Comparison of ENCODE assay signal across 1 cellular context in the genomic region with DNA sequence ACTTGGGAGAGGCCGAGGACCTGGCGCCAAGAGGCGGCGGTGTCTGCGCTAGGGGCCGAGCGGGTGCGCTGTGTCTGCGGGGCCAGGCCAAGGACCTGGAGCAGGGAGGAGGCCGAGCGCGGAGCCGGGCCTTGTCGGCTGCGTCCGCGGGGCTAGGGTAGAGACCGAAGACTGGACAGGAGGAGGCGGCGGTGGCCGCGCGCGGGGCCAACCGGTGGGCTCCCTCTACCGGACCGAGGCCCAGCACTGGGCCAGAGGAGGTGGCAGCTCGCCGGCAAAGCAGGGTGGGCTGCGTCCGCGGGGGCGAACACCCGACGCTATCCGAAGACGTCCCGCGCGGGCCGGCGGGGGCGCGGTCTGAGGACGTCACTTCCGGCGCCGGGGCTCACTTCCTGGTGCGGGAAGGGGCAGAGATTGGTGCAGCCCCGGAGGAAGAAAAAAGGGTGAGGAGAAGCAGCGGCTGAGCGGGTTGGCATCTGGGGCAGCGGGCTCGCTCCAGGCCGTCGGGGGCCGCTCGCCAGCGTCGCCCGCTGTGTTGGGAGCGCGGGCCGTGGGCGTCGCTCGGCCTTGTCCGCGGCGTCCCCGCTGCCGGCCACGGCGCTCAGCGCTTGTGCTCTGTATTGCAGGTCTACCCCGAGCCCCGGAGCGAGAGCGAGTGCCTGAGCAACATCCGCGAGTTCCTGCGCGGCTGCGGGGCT.
TF ChIP-seq lines count a peak whose summit lies in the region.

No MANE protein-coding gene starts in this region.

TF ChIP-seq in K562, 482 proteins besides CTCF, POLR2A, EP300 and RAD21 (continued from another document and continues in another):
- no peak for TF ChIP-seq RREB1 (CRISPR knock-in tag; IDR thresholded peaks at IDR 0.05)
- TF ChIP-seq HMG20A (CRISPR knock-in tag; conservative IDR thresholded peaks at IDR 0.05) = no peak
- TF ChIP-seq IFI16 (CRISPR knock-in tag; IDR thresholded peaks at IDR 0.05) = no peak
- TF ChIP-seq TEAD1 (CRISPR knock-in tag; IDR thresholded peaks at IDR 0.05) = peak; percentile 8 to 78; a peak in 3 of 4 replicates
- TF ChIP-seq CREM (IDR thresholded peaks at IDR 0.05; ENCODE audit: low read depth) = peak; percentile 99
- TF ChIP-seq ZNF77 (CRISPR knock-in tag; IDR thresholded peaks at IDR 0.05) = no peak
- TF ChIP-seq, protein P1, sequence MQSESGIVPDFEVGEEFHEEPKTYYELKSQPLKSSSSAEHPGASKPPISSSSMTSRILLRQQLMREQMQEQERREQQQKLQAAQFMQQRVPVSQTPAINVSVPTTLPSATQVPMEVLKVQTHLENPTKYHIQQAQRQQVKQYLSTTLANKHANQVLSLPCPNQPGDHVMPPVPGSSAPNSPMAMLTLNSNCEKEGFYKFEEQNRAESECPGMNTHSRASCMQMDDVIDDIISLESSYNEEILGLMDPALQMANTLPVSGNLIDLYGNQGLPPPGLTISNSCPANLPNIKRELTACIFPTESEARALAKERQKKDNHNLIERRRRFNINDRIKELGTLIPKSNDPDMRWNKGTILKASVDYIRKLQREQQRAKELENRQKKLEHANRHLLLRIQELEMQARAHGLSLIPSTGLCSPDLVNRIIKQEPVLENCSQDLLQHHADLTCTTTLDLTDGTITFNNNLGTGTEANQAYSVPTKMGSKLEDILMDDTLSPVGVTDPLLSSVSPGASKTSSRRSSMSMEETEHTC (IDR thresholded peaks at IDR 0.05) = no peak
- TF ChIP-seq SRSF9 (IDR thresholded peaks at IDR 0.05; ENCODE audit: borderline replicate concordance, low read depth, low read length) = no peak
- no peak for TF ChIP-seq E2F4 (CRISPR knock-in tag; IDR thresholded peaks at IDR 0.05; ENCODE audit: low read depth)
- peak; percentile 60; the same call in 1 of the 2 replicates for TF ChIP-seq PHF21A (IDR thresholded peaks at IDR 0.05; ENCODE audit: borderline replicate concordance, low read depth)
- TF ChIP-seq ZNF347 (CRISPR knock-in tag; IDR thresholded peaks at IDR 0.05; ENCODE audit: low read depth) = no peak
- TF ChIP-seq, protein P2, sequence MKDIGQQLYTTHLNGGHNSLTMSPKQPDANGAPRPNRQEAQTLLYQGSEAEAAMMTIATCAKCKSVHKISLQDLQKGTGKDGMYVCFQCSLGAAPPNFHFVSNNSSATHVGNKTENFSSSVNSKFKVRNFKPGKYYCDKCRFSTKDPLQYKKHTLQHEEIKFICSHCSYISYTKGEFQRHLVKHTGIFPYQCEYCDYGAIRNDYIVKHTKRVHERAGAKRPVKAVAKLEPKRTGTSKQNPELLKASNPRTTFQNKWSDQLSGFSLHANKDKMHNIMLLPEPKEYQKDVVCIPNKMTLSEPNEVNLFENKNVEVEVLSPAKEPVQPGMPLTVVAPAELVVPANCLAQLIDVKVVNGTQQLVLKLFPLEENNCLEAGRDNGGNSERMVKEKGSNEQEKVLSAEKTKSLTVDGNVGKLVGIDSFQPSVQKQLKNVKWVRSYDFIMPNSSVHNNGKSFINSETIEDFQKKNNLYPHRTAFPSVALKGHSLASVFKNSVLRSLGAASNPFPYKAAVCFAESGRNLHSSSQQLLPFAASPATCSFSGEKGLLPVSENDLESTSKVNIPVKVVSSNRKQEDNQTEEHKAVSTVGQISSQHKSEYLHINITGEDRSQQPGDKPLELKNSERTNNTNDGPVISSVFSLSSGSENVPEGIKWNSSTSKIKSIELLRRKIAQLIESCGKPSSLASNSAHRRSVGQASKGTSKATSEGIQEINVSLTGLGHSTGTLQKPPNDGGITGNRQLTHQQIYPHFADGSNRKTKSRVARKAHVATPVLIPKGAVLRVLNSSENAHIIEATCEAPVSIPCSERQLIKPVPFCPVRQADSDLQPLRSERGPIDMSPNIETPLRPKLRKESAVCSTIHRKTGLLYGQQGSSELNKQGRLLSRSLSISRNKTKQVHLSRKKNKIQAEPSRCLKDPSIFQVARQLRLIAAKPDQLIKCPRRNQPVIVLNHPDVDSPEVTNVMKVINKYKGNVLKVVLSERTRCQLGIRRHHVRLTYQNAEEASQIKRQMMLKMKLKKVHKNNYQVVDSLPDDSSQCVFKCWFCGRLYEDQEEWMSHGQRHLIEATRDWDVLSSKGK (CRISPR knock-in tag; IDR thresholded peaks at IDR 0.05) = no peak
- TF ChIP-seq ETS2 (tag; IDR thresholded peaks at IDR 0.05; ENCODE audit: borderline replicate concordance, poor library complexity, severe bottlenecking) = no peak
- peak; percentile 97 for TF ChIP-seq GABPA (tag; conservative IDR thresholded peaks at IDR 0.05; ENCODE audit: low read depth)
- no peak for TF ChIP-seq POU5F1 (IDR thresholded peaks at IDR 0.05; ENCODE audit: borderline replicate concordance, low read depth, low read length, partially characterized antibody)
- TF ChIP-seq ZNF324 (CRISPR knock-in tag; IDR thresholded peaks at IDR 0.05) = no peak
- TF ChIP-seq NUFIP1 (IDR thresholded peaks at IDR 0.05; ENCODE audit: partially characterized antibody) = no peak
- no peak for TF ChIP-seq ATF2 (CRISPR knock-in tag; IDR thresholded peaks at IDR 0.05)
- peak; percentile 71 for TF ChIP-seq ETV1 (tag; conservative IDR thresholded peaks at IDR 0.05; ENCODE audit: low read depth)
- TF ChIP-seq FOXJ2 (tag; IDR thresholded peaks at IDR 0.05) = no peak
- TF ChIP-seq ARID1B (IDR thresholded peaks at IDR 0.05) = no peak
- TF ChIP-seq ZNF589 (CRISPR knock-in tag; IDR thresholded peaks at IDR 0.05; ENCODE audit: low read depth) = no peak
- TF ChIP-seq CEBPG (CRISPR knock-in tag; IDR thresholded peaks at IDR 0.05) = no peak
- TF ChIP-seq CEBPG (tag; conservative IDR thresholded peaks at IDR 0.05 in 1 of 2, IDR thresholded peaks at IDR 0.05 in 1 of 2) = no peak
- TF ChIP-seq, protein P3, sequence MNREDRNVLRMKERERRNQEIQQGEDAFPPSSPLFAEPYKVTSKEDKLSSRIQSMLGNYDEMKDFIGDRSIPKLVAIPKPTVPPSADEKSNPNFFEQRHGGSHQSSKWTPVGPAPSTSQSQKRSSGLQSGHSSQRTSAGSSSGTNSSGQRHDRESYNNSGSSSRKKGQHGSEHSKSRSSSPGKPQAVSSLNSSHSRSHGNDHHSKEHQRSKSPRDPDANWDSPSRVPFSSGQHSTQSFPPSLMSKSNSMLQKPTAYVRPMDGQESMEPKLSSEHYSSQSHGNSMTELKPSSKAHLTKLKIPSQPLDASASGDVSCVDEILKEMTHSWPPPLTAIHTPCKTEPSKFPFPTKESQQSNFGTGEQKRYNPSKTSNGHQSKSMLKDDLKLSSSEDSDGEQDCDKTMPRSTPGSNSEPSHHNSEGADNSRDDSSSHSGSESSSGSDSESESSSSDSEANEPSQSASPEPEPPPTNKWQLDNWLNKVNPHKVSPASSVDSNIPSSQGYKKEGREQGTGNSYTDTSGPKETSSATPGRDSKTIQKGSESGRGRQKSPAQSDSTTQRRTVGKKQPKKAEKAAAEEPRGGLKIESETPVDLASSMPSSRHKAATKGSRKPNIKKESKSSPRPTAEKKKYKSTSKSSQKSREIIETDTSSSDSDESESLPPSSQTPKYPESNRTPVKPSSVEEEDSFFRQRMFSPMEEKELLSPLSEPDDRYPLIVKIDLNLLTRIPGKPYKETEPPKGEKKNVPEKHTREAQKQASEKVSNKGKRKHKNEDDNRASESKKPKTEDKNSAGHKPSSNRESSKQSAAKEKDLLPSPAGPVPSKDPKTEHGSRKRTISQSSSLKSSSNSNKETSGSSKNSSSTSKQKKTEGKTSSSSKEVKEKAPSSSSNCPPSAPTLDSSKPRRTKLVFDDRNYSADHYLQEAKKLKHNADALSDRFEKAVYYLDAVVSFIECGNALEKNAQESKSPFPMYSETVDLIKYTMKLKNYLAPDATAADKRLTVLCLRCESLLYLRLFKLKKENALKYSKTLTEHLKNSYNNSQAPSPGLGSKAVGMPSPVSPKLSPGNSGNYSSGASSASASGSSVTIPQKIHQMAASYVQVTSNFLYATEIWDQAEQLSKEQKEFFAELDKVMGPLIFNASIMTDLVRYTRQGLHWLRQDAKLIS (CRISPR knock-in tag; IDR thresholded peaks at IDR 0.05) = 0 out of 2 replicates have a peak, but pooled peaks have one; percentile 81
- TF ChIP-seq ILF3 (IDR thresholded peaks at IDR 0.05; ENCODE audit: borderline replicate concordance) = no peak
- TF ChIP-seq, protein P4, sequence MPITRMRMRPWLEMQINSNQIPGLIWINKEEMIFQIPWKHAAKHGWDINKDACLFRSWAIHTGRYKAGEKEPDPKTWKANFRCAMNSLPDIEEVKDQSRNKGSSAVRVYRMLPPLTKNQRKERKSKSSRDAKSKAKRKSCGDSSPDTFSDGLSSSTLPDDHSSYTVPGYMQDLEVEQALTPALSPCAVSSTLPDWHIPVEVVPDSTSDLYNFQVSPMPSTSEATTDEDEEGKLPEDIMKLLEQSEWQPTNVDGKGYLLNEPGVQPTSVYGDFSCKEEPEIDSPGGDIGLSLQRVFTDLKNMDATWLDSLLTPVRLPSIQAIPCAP (CRISPR knock-in tag; IDR thresholded peaks at IDR 0.05; ENCODE audit: borderline replicate concordance) = no peak
- no peak for TF ChIP-seq PHTF2 (CRISPR knock-in tag; IDR thresholded peaks at IDR 0.05)
- TF ChIP-seq ELF2 (CRISPR knock-in tag; IDR thresholded peaks at IDR 0.05) = peak; percentile 84
- no peak for TF ChIP-seq SMARCC2 (IDR thresholded peaks at IDR 0.05; ENCODE audit: low read depth)
- TF ChIP-seq RBFOX2 (IDR thresholded peaks at IDR 0.05; ENCODE audit: low read depth, low read length) = peak; percentile 96
- TF ChIP-seq ZNF140 (CRISPR knock-in tag; IDR thresholded peaks at IDR 0.05) = no peak
- TF ChIP-seq SRSF1 (IDR thresholded peaks at IDR 0.05; ENCODE audit: low read depth, low read length) = no peak
- TF ChIP-seq HNRNPLL (IDR thresholded peaks at IDR 0.05; ENCODE audit: low read depth, low read length, poor library complexity, severe bottlenecking) = peak; percentile 81
- TF ChIP-seq ZSCAN32 (CRISPR knock-in tag; IDR thresholded peaks at IDR 0.05) = no peak
- TF ChIP-seq, protein P5, sequence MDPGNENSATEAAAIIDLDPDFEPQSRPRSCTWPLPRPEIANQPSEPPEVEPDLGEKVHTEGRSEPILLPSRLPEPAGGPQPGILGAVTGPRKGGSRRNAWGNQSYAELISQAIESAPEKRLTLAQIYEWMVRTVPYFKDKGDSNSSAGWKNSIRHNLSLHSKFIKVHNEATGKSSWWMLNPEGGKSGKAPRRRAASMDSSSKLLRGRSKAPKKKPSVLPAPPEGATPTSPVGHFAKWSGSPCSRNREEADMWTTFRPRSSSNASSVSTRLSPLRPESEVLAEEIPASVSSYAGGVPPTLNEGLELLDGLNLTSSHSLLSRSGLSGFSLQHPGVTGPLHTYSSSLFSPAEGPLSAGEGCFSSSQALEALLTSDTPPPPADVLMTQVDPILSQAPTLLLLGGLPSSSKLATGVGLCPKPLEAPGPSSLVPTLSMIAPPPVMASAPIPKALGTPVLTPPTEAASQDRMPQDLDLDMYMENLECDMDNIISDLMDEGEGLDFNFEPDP (CRISPR knock-in tag; IDR thresholded peaks at IDR 0.05) = no peak
- peak; percentile 68 for TF ChIP-seq SMAD4 (CRISPR knock-in tag; conservative IDR thresholded peaks at IDR 0.05)
- no peak for TF ChIP-seq HDAC3 (IDR thresholded peaks at IDR 0.05; ENCODE audit: borderline replicate concordance, partially characterized antibody)
- TF ChIP-seq ZBTB7A (IDR thresholded peaks at IDR 0.05; ENCODE audit: borderline replicate concordance, control insufficient read depth, low read depth, low read length) = peak; percentile 91
